In the genomic region with DNA sequence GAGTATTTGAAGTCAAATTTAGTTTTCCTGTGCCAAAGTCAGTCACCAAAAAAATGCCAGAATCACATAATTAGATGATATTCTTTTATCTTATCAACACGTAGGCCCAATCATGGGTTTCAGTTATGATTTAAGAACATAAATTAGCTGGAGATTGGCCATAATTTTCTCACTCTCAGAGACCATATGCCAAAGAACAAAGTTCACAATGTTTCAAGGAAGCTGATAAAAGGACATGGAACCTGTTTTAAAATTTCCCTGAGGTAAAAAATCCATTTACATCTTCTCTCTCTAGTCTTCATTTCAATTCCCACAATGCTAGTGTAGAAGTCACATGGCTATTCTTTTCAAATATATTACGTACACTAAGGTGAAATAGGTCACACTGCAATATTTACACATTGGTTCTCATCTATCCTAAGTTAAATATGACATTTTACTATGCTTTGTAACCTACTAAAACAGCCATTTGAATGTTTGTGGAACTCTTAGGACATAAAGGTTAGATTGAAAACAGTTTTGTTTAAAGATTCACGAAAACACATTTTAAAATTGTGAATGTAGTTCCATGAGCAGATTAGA, we compare ENCODE assay signal across 19 cellular contexts. TPM values are rescaled to one million over a fixed set of nuclear protein-coding genes. Genes with fewer than 3 reads are reported as not detected.
DNase-seq lines count a peak whose midpoint lies in the region; ATAC-seq, FAIRE-seq and TF ChIP-seq lines count a peak whose summit lies in the region.
"Had no signal": no experiment of that assay in that cellular context is flagged by ENCODE, and none has a peak within 500 bp of the region (broad histone marks: within the 10 kb centered on the region; RNA-seq: fewer than 3 reads in every experiment).

No MANE protein-coding gene starts in this region.

- dilution Hi-C loops in endothelial cell of umbilical vein (cut with MboI; ENCODE audit: extremely low pct_ligation_motif_present, low sequenced_read_pairs), result no loop called here

- POLR2A ChIA-PET in endothelial cell of umbilical vein (lab: Charles Lee), result no interaction called here

- TF ChIP-seq POLR2A in endothelial cell of umbilical vein (IDR thresholded peaks at IDR 0.05; ENCODE audit: low read depth, low read length), result no peak

- H3K27me3 Mint-ChIP-seq in effector memory CD8-positive, alpha-beta T cell, result no peaks in the 10 kb centered on the region
- H3K27me3 Mint-ChIP-seq: CD4-positive, alpha-beta memory T cell had no signal

- peak in 1 of 2 donors; percentile 27 for TF ChIP-seq RAD21 in liver (IDR thresholded peaks at IDR 0.05)

- ATAC-seq in HG02981 (IDR thresholded peaks at IDR 0.05; ENCODE audit: unreplicated experiment), result no peak
- no peak for ATAC-seq in effector memory CD8-positive, alpha-beta T cell (replicated peaks)
- ATAC-seq: A549 had no signal

- H3K9me3 ChIP-seq in endothelial cell of umbilical vein (replicated peaks; ENCODE audit: control insufficient read depth, insufficient read depth, low read length) (no peaks in the 10 kb centered on the region), liver (ENCODE audit: control insufficient read depth in 4 of 4, low read length in 3 of 4) (no peaks in the 10 kb centered on the region), small intestine (ENCODE audit: control insufficient read depth, low read depth) (no peaks in the 10 kb centered on the region)
- H3K9me3 ChIP-seq: A549, BE2C had no signal

- H3K4me2 ChIP-seq in endothelial cell of umbilical vein (ENCODE audit: insufficient read depth, low read length), result no peak overlapping the region
- H3K4me2 ChIP-seq: A549 had no signal

- intact Hi-C loops in endothelial cell of umbilical vein (cut with micrococcal nuclease), result no loop called here

- no peak overlapping the region for H3K4me3 Mint-ChIP-seq in effector memory CD8-positive, alpha-beta T cell
- H3K4me3 Mint-ChIP-seq: CD4-positive, alpha-beta memory T cell; HFFc6 had no signal

- CTCF ChIA-PET in endothelial cell of umbilical vein (lab: Charles Lee), result no interaction called here

- H3K36me3 ChIP-seq in endothelial cell of umbilical vein (ENCODE audit: control insufficient read depth in 2 of 2, extremely low read depth in 1 of 2, insufficient read depth in 2 of 2, low read length in 2 of 2) (peaks cover 0 to 5% of the 10 kb centered on the region in 2 experiments), liver (ENCODE audit: control insufficient read depth in 4 of 4, insufficient read depth in 3 of 4, low read depth in 1 of 4, low read length in 3 of 4) (peaks cover 0 to 36% (median 18%) of the 10 kb centered on the region in 4 donors), small intestine (ENCODE audit: control insufficient read depth in 2 of 2, insufficient read depth in 2 of 2, low read length in 2 of 2) (peaks cover 0 to 8% of the 10 kb centered on the region in 2 donors)

- H3K4me1 Mint-ChIP-seq in effector memory CD8-positive, alpha-beta T cell (ENCODE audit: low read depth in 2 of 2), result no peaks in the 10 kb centered on the region
- H3K4me1 Mint-ChIP-seq: CD4-positive, alpha-beta memory T cell had no signal

- H3K4me3 ChIP-seq in endothelial cell of umbilical vein (replicated peaks in 1 of 3; ENCODE audit: insufficient read depth in 1 of 3, low read depth in 1 of 3, low read length in 3 of 3), result no peak overlapping the region
- H3K4me3 ChIP-seq in liver (ENCODE audit: low read depth in 1 of 3, low read length in 3 of 3), result no peak overlapping the region
- H3K4me3 ChIP-seq in small intestine (ENCODE audit: low read depth in 1 of 2, low read length in 2 of 2), result no peak overlapping the region
- H3K4me3 ChIP-seq: A549 had no signal

- H3K9me1 ChIP-seq in endothelial cell of umbilical vein (replicated peaks; ENCODE audit: control insufficient read depth, extremely low read depth, insufficient read depth, low read length), result no peaks in the 10 kb centered on the region

- H2AFZ ChIP-seq in endothelial cell of umbilical vein (ENCODE audit: low read depth, low read length), result no peak overlapping the region

- H3K9ac ChIP-seq in endothelial cell of umbilical vein (replicated peaks; ENCODE audit: extremely low read depth, insufficient read depth, low read length) (no peak overlapping the region), liver (ENCODE audit: low read depth in 1 of 2, low read length in 2 of 2) (no peak overlapping the region)

- peaks cover 39% of the 10 kb centered on the region for H3K36me3 Mint-ChIP-seq in effector memory CD8-positive, alpha-beta T cell (ENCODE audit: insufficient read depth)

- BruUV-seq in endothelial cell of umbilical vein (replicated peaks; lab: Mats Ljungman, UMichigan), result no TSS peak

- WGBS in liver, result 41% methylated on average over 3 of the region's 3 CpGs
- 29 to 77% (median 40%) methylated on average over 3 of the region's 3 CpGs for WGBS in small intestine, 3 donors

- no peaks in the 10 kb centered on the region for H3K4me1 ChIP-seq in endothelial cell of umbilical vein (ENCODE audit: control insufficient read depth, extremely low read depth, insufficient read depth, low read length)
- H3K4me1 ChIP-seq in liver (ENCODE audit: control insufficient read depth in 4 of 4, insufficient read depth in 4 of 4, low read length in 3 of 4), result peaks cover 0 to 6% (median 3%) of the 10 kb centered on the region in 4 donors
- no peaks in the 10 kb centered on the region for H3K4me1 ChIP-seq in small intestine (ENCODE audit: control insufficient read depth in 2 of 2, insufficient read depth in 1 of 2, low read depth in 1 of 2, low read length in 1 of 2)
- H3K4me1 ChIP-seq: A549, BE2C had no signal

- no peaks in the 10 kb centered on the region for H3K9me3 Mint-ChIP-seq in effector memory CD8-positive, alpha-beta T cell
- H3K9me3 Mint-ChIP-seq: CD4-positive, alpha-beta memory T cell had no signal

- FAIRE-seq in endothelial cell of umbilical vein (lab: Jason Lieb, UNC) (peak; percentile 49), small intestine (lab: Jason Lieb, UNC) (no peak)
- FAIRE-seq: A549, GM18507 had no signal

- no peak for TF ChIP-seq CTCF in endothelial cell of umbilical vein (IDR thresholded peaks at IDR 0.05; ENCODE audit: extremely low read depth in 1 of 2, insufficient read depth in 1 of 2, low read depth in 1 of 2, low read length in 2 of 2)
- no peak for TF ChIP-seq CTCF in liver (IDR thresholded peaks at IDR 0.05; ENCODE audit: low read depth, low read length, missing input control)

- DNase-seq in DMS53 treated with DMSO at 0.1 percent for 48 hours (lab: John Stamatoyannopoulos, UW; ENCODE audit: unreplicated experiment) (peak; percentile 5), endothelial cell of umbilical vein (ENCODE audit: low read depth, low spot score) (no peak), small intestine (peak; percentile 72), DMS153 treated with DMSO at 0.1 percent for 48 hours (lab: John Stamatoyannopoulos, UW; ENCODE audit: unreplicated experiment) (no peak)
- DNase-seq in effector memory CD8-positive, alpha-beta T cell, result no peak
- DNase-seq: BE2C; CD4-positive, alpha-beta memory T cell; DMS153; GOT3; HCEC 1CT; HFFc6; IMR-90; KBM-7 had no signal

- H3K27ac ChIP-seq in endothelial cell of umbilical vein (ENCODE audit: insufficient read depth, low read depth, low read length), result no peak overlapping the region
- no peak overlapping the region for H3K27ac ChIP-seq in liver (ENCODE audit: low read depth in 1 of 2, low read length in 2 of 2)
- no peak overlapping the region for H3K27ac ChIP-seq in small intestine (ENCODE audit: low read depth in 1 of 2, low read length in 1 of 2)
- H3K27ac ChIP-seq: A549, C4-2B, HL-60 had no signal

- H3K27ac Mint-ChIP-seq in effector memory CD8-positive, alpha-beta T cell, result no peak overlapping the region
- H3K27ac Mint-ChIP-seq: CD4-positive, alpha-beta memory T cell; HFFc6 had no signal

- no peaks in the 10 kb centered on the region for H4K20me1 ChIP-seq in endothelial cell of umbilical vein (replicated peaks; ENCODE audit: control insufficient read depth, extremely low read depth, insufficient read depth, low read length)

- H3K79me2 ChIP-seq in endothelial cell of umbilical vein (ENCODE audit: control insufficient read depth, insufficient read depth, low read length), result no peaks in the 10 kb centered on the region

- H3K27me3 ChIP-seq in endothelial cell of umbilical vein (ENCODE audit: control insufficient read depth in 2 of 2, insufficient read depth in 2 of 2, low read length in 2 of 2), result no peaks in the 10 kb centered on the region
- H3K27me3 ChIP-seq in liver (ENCODE audit: control insufficient read depth in 4 of 4, insufficient read depth in 4 of 4, low read length in 3 of 4), result no peaks in the 10 kb centered on the region
- H3K27me3 ChIP-seq in small intestine (ENCODE audit: control insufficient read depth in 2 of 2, insufficient read depth in 2 of 2, low read length in 2 of 2), result no peaks in the 10 kb centered on the region
- H3K27me3 ChIP-seq: BE2C had no signal

TF ChIP-seq in endothelial cell of umbilical vein, 7 proteins besides CTCF, POLR2A, EP300 and RAD21 (continues in another document):
- TF ChIP-seq EZH2 (IDR thresholded peaks at IDR 0.05; ENCODE audit: borderline replicate concordance, low read depth, low read length, severe bottlenecking) (no peak), POLR2AphosphoS5 (IDR thresholded peaks at IDR 0.05; ENCODE audit: insufficient read depth, low read depth, low read length) (no peak)
- TF ChIP-seq, protein P1, sequence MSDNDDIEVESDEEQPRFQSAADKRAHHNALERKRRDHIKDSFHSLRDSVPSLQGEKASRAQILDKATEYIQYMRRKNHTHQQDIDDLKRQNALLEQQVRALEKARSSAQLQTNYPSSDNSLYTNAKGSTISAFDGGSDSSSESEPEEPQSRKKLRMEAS (IDR thresholded peaks at IDR 0.05; ENCODE audit: insufficient read depth, insufficient read length), result no peak

TF ChIP-seq in liver, 16 proteins besides CTCF, POLR2A, EP300 and RAD21 (continues in another document):
- TF ChIP-seq TAF1 (conservative IDR thresholded peaks at IDR 0.05) (no peak), RXRA (IDR thresholded peaks at IDR 0.05) (peak in 1 of 2 donors; percentile 33), SP1 (IDR thresholded peaks at IDR 0.05) (peak; percentile 48)
- TF ChIP-seq, protein P1 (IDR thresholded peaks at IDR 0.05), result peak; percentile 35

RNA-seq across cellular contexts. Expression of a gene that starts 42.7 kb away (rescaled TPM):
- total RNA-seq in endothelial cell of umbilical vein (35.0 and 41.3 TPM in 2 replicates), liver (10 to 100 TPM; 30.5 to 56.0 TPM)
- polyA plus RNA-seq in endothelial cell of umbilical vein (3.4 and 4.9 TPM in 2 replicates), liver (10 to 100 TPM in 1 of 2 donors, 1 to 10 TPM in 1; 9.1 to 16.4 TPM), small intestine (10 to 100 TPM in 1 of 3 donors, 1 to 10 TPM in 2; 9.2 to 13.9 (median 9.6) TPM)
- 8.4 and 10.0 TPM in 2 replicates for polyA plus RNA-seq in endothelial cell of umbilical vein (2011; cell fraction: cytosol; rRNA removed)
- 12.1 and 15.2 TPM in 2 replicates for polyA plus RNA-seq in endothelial cell of umbilical vein (2011; cell fraction: nucleus; rRNA removed)
- 14.6 and 24.5 TPM in 2 replicates for polyA plus RNA-seq in endothelial cell of umbilical vein (2012)
- polyA minus RNA-seq in endothelial cell of umbilical vein, result 13.9 and 39.6 TPM in 2 replicates
- 26.7 TPM for polyA minus RNA-seq in endothelial cell of umbilical vein (2011; cell fraction: cytosol; rRNA and poly(A)+ RNA removed)
- polyA minus RNA-seq in endothelial cell of umbilical vein (2011; cell fraction: nucleus; rRNA and poly(A)+ RNA removed), result 10.2 and 10.9 TPM in 2 replicates

Comparison
In these comparisons a context has a peak if more than half of its experiments do, and no peak if none do; other contexts are left out.
1. DNase-seq: peak in DMS53 treated with DMSO at 0.1 percent for 48 hours (single experiment) and small intestine (single experiment); none in endothelial cell of umbilical vein (single experiment), DMS153 treated with DMSO at 0.1 percent for 48 hours (single experiment) and effector memory CD8-positive, alpha-beta T cell (0 of 3).